17 cellular contexts compared by ENCODE assay signal in genomic region chr22:29539105-29539504, GRCh38.
"Had no signal": no experiment of that assay in that cellular context is flagged by ENCODE, and none has a peak within 500 bp of the region (broad histone marks: within the 10 kb centered on the region; RNA-seq: fewer than 3 reads in every experiment).

No MANE protein-coding gene starts in this region.

- H3K27ac Mint-ChIP-seq: mesothelial cell of epicardium; T-helper 1 cell treated with Interleukin-12 subunit alpha and Interleukin-12 subunit beta and Interleukin-4 antibody, amounts not matched to agents 30 μg/mL and 1 μg/mL, for 36 hours had no signal

- H3K4me3 ChIP-seq: ascending aorta, breast epithelium, esophagus muscularis mucosa, psoas muscle, right lobe of liver, stomach, testis, upper lobe of right lung had no signal

- ATAC-seq: activated CD4-positive, CD25-positive, alpha-beta regulatory T cell treated with anti-CD3 and anti-CD28 coated beads, Interleukin-2, amount 50 U/mL, for 24 hours; left ventricle myocardium superior; psoas muscle; upper lobe of right lung had no signal

- H3K9me3 Mint-ChIP-seq: T-helper 1 cell treated with Interleukin-12 subunit alpha and Interleukin-12 subunit beta and Interleukin-4 antibody, amounts not matched to agents 30 μg/mL and 1 μg/mL, for 36 hours had no signal

- H3K4me3 Mint-ChIP-seq: mesothelial cell of epicardium; T-helper 1 cell treated with Interleukin-12 subunit alpha and Interleukin-12 subunit beta and Interleukin-4 antibody, amounts not matched to agents 30 μg/mL and 1 μg/mL, for 36 hours had no signal

- H3K4me1 Mint-ChIP-seq: mesothelial cell of epicardium had no signal

- DNase-seq: activated CD4-positive, alpha-beta T cell treated with anti-CD3 and anti-CD28 coated beads, Interleukin-2, amount 50 U/mL, for 4 hours; activated T-cell treated with anti-CD3 and anti-CD28 coated beads, Interleukin-2, amount 50 U/mL, for 48 hours; foreskin fibroblast; hippocampal formation; left ventricle myocardium superior; psoas muscle; right lobe of liver; SHP77 treated with DMSO at 0.1 percent for 48 hours; stomach; testis; upper lobe of right lung had no signal
